1 cellular context compared by ENCODE assay signal in genomic region chr12:88036368-88036965, GRCh38.
TF ChIP-seq lines count a peak whose summit lies in the region.

No MANE protein-coding gene starts in this region.

TF ChIP-seq in GM12878, 131 proteins besides CTCF, POLR2A, EP300 and RAD21 (continued from another document):
- TF ChIP-seq E4F1 (IDR thresholded peaks at IDR 0.05; ENCODE audit: borderline replicate concordance, partially characterized antibody) (no peak), ZNF592 (IDR thresholded peaks at IDR 0.05) (no peak), IKZF2 (IDR thresholded peaks at IDR 0.05) (no peak), REST (IDR thresholded peaks at IDR 0.05; ENCODE audit: low read depth, low read length) (no peak), SRF (IDR thresholded peaks at IDR 0.05; ENCODE audit: low read depth in 2 of 2, low read length in 2 of 2) (no peak), BCL3 (IDR thresholded peaks at IDR 0.05; ENCODE audit: borderline replicate concordance, insufficient read depth, low read depth, low read length, poor library complexity, severe bottlenecking) (no peak), SMC3 (IDR thresholded peaks at IDR 0.05; ENCODE audit: borderline replicate concordance, low read length) (no peak), PKNOX1 (IDR thresholded peaks at IDR 0.05) (no peak), BHLHE40 (IDR thresholded peaks at IDR 0.05; ENCODE audit: borderline replicate concordance in 1 of 2, low read depth in 2 of 2, low read length in 1 of 2) (peak in 1 of 2 experiments; percentile 29; a peak in 1 of 4 replicates)
TF ChIP-seq in GM12878: peak in this region for 3.
